ENCODE assay signal across 1 cellular context in the genomic region with DNA sequence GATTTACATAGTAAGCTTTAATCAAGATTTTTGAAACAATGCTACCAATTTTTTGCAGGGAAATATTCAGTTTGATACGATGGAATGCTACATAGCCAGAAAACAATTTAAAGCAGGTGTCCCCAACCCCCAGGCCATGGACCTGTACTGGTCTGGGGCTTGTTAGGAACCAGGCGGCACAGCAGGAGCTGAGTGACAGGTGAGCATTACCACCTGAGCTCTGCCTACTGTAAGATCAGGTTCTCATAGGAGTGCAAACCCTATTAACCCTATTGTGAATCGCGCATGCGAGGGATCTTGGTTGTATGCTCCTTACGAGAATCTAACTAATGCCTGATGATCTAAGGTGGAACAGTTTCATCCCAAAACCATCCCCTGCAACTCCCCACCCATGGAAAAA.
TF ChIP-seq lines count a peak whose summit lies in the region.

No MANE protein-coding gene starts in this region.

TF ChIP-seq in GM23338, 12 proteins besides CTCF, POLR2A, EP300 and RAD21 (continued from another document):
- TF ChIP-seq, protein P1, sequence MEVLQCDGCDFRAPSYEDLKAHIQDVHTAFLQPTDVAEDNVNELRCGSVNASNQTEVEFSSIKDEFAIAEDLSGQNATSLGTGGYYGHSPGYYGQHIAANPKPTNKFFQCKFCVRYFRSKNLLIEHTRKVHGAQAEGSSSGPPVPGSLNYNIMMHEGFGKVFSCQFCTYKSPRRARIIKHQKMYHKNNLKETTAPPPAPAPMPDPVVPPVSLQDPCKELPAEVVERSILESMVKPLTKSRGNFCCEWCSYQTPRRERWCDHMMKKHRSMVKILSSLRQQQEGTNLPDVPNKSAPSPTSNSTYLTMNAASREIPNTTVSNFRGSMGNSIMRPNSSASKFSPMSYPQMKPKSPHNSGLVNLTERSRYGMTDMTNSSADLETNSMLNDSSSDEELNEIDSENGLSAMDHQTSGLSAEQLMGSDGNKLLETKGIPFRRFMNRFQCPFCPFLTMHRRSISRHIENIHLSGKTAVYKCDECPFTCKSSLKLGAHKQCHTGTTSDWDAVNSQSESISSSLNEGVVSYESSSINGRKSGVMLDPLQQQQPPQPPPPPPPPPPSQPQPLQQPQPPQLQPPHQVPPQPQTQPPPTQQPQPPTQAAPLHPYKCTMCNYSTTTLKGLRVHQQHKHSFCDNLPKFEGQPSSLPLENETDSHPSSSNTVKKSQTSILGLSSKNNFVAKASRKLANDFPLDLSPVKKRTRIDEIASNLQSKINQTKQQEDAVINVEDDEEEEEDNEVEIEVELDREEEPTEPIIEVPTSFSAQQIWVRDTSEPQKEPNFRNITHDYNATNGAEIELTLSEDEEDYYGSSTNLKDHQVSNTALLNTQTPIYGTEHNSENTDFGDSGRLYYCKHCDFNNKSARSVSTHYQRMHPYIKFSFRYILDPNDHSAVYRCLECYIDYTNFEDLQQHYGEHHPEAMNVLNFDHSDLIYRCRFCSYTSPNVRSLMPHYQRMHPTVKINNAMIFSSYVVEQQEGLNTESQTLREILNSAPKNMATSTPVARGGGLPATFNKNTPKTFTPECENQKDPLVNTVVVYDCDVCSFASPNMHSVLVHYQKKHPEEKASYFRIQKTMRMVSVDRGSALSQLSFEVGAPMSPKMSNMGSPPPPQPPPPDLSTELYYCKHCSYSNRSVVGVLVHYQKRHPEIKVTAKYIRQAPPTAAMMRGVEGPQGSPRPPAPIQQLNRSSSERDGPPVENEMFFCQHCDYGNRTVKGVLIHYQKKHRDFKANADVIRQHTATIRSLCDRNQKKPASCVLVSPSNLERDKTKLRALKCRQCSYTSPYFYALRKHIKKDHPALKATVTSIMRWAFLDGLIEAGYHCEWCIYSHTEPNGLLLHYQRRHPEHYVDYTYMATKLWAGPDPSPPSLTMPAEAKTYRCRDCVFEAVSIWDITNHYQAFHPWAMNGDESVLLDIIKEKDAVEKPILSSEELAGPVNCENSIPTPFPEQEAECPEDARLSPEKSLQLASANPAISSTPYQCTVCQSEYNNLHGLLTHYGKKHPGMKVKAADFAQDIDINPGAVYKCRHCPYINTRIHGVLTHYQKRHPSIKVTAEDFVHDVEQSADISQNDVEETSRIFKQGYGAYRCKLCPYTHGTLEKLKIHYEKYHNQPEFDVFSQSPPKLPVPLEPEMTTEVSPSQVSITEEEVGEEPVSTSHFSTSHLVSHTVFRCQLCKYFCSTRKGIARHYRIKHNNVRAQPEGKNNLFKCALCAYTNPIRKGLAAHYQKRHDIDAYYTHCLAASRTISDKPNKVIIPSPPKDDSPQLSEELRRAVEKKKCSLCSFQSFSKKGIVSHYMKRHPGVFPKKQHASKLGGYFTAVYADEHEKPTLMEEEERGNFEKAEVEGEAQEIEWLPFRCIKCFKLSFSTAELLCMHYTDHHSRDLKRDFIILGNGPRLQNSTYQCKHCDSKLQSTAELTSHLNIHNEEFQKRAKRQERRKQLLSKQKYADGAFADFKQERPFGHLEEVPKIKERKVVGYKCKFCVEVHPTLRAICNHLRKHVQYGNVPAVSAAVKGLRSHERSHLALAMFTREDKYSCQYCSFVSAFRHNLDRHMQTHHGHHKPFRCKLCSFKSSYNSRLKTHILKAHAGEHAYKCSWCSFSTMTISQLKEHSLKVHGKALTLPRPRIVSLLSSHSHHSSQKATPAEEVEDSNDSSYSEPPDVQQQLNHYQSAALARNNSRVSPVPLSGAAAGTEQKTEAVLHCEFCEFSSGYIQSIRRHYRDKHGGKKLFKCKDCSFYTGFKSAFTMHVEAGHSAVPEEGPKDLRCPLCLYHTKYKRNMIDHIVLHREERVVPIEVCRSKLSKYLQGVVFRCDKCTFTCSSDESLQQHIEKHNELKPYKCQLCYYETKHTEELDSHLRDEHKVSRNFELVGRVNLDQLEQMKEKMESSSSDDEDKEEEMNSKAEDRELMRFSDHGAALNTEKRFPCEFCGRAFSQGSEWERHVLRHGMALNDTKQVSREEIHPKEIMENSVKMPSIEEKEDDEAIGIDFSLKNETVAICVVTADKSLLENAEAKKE (CRISPR knock-in tag; IDR thresholded peaks at IDR 0.05), result no peak
- TF ChIP-seq ETS1 (IDR thresholded peaks at IDR 0.05), result no peak
- TF ChIP-seq CREB1 (CRISPR knock-in tag; IDR thresholded peaks at IDR 0.05; ENCODE audit: low read depth), result no peak
- no peak for TF ChIP-seq POLR2AphosphoS5 (IDR thresholded peaks at IDR 0.05; ENCODE audit: low read depth)
- no peak for TF ChIP-seq JUNB (IDR thresholded peaks at IDR 0.05; ENCODE audit: unreplicated experiment)
- TF ChIP-seq ZNF331 (CRISPR knock-in tag; IDR thresholded peaks at IDR 0.05; ENCODE audit: low read depth), result no peak
- TF ChIP-seq NANOG (IDR thresholded peaks at IDR 0.05; ENCODE audit: borderline replicate concordance), result no peak
- no peak for TF ChIP-seq EZH2phosphoT487 (IDR thresholded peaks at IDR 0.05; ENCODE audit: unreplicated experiment)
